ENCODE assay signal across 16 cellular contexts in genomic region chr1:183038333-183038876, GRCh38.
"Had no signal": no experiment of that assay in that cellular context is flagged by ENCODE, and none has a peak within 500 bp of the region (broad histone marks: within the 10 kb centered on the region; RNA-seq: fewer than 3 reads in every experiment).

No MANE protein-coding gene starts in this region.

- H3K36me3 Mint-ChIP-seq: activated CD4-positive, alpha-beta memory T cell treated with anti-CD3 and anti-CD28 coated beads for 36 hours; activated naive CD8-positive, alpha-beta T cell had no signal

- ATAC-seq: activated CD4-positive, alpha-beta T cell treated with anti-CD3 and anti-CD28 coated beads for 36 hours; right cardiac atrium; T-helper 17 cell had no signal

- H3K4me3 Mint-ChIP-seq: activated CD4-positive, alpha-beta memory T cell treated with anti-CD3 and anti-CD28 coated beads for 36 hours; activated CD4-positive, alpha-beta T cell treated with anti-CD3 and anti-CD28 coated beads for 36 hours; activated naive CD8-positive, alpha-beta T cell; central memory CD8-positive, alpha-beta T cell; stimulated activated naive CD8-positive, alpha-beta T cell treated with anti-CD3 and anti-CD28 coated beads, Interleukin-15, Interleukin-2, amounts not matched to agents 100 ng/mL and 50 ng/mL, for 24 hours; T-helper 17 cell had no signal

- H3K27me3 ChIP-seq: testis had no signal

- H3K27ac Mint-ChIP-seq: activated CD4-positive, alpha-beta memory T cell treated with anti-CD3 and anti-CD28 coated beads for 36 hours; activated CD4-positive, alpha-beta T cell treated with anti-CD3 and anti-CD28 coated beads for 36 hours; activated naive CD8-positive, alpha-beta T cell; progenitor cell of endocrine pancreas; stimulated activated naive CD8-positive, alpha-beta T cell treated with anti-CD3 and anti-CD28 coated beads, Interleukin-15, Interleukin-2, amounts not matched to agents 100 ng/mL and 50 ng/mL, for 24 hours; T-helper 17 cell had no signal

- H3K27me3 Mint-ChIP-seq: brain, progenitor cell of endocrine pancreas had no signal

- H3K9me3 ChIP-seq: testis had no signal

- H3K4me1 Mint-ChIP-seq: central memory CD8-positive, alpha-beta T cell had no signal

- H3K9me3 Mint-ChIP-seq: activated CD4-positive, alpha-beta memory T cell treated with anti-CD3 and anti-CD28 coated beads for 36 hours; brain; central memory CD8-positive, alpha-beta T cell; stimulated activated naive CD8-positive, alpha-beta T cell treated with anti-CD3 and anti-CD28 coated beads, Interleukin-15, Interleukin-2, amounts not matched to agents 100 ng/mL and 50 ng/mL, for 24 hours had no signal

- DNase-seq: activated CD4-positive, alpha-beta memory T cell treated with anti-CD3 and anti-CD28 coated beads for 36 hours; activated CD4-positive, alpha-beta T cell treated with anti-CD3 and anti-CD28 coated beads for 36 hours; activated effector memory CD4-positive, alpha-beta T cell treated with anti-CD3 and anti-CD28 coated beads, Interleukin-2, amount 50 U/mL, for 16 hours; activated T-cell treated with anti-CD3 and anti-CD28 coated beads, Interleukin-2, amount 50 U/mL, for 48 hours; amygdala; cortex of kidney; effector CD4-positive, alpha-beta T cell; head of caudate nucleus; right cardiac atrium; T-helper 17 cell; testis had no signal

- H3K27ac ChIP-seq: testis had no signal

- H3K4me3 ChIP-seq: testis had no signal
